Comparison of ENCODE assay signal across 2 cellular contexts in the genomic region with DNA sequence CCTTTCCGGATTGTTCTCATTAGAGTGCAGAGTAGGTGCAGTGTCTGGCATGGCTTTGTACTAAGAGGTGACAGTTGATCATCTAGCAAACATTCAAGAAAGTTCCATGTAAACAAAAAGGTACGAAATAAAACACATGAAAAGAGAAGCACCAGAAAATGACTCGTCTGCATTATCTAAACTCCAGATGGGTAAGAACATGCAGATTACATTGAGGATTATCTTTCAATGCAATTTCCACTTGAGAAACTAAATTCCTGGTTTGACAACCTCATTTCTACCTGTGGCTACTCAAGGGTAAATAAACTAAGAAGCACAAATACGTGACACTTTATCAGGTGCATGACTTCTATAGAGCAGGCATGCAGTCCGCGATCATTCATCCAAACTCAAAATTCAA.
TF ChIP-seq lines count a peak whose summit lies in the region.

No MANE protein-coding gene starts in this region.

TF ChIP-seq in H1, 55 proteins besides CTCF, POLR2A, EP300 and RAD21:
- TF ChIP-seq TAF7 (optimal IDR thresholded peaks at IDR 0.05; ENCODE audit: borderline replicate concordance, low read depth, low read length), result no peak
- TF ChIP-seq SRF (IDR thresholded peaks at IDR 0.05; ENCODE audit: low read depth, low read length), result no peak
- TF ChIP-seq NANOG (IDR thresholded peaks at IDR 0.05; ENCODE audit: insufficient read depth, low read depth, low read length, poor library complexity, severe bottlenecking), result no peak
- TF ChIP-seq HDAC6 (IDR thresholded peaks at IDR 0.05; ENCODE audit: low read depth, low read length), result no peak
- no peak for TF ChIP-seq SUZ12 (IDR thresholded peaks at IDR 0.05; ENCODE audit: low read length)
- no peak for TF ChIP-seq CBX5 (IDR thresholded peaks at IDR 0.05; ENCODE audit: low read depth, low read length)
- TF ChIP-seq JUN (IDR thresholded peaks at IDR 0.05; ENCODE audit: low read depth, low read length), result no peak
- no peak for TF ChIP-seq EGR1 (IDR thresholded peaks at IDR 0.05; ENCODE audit: borderline replicate concordance, low read depth, low read length)
- no peak for TF ChIP-seq GTF2F1 (IDR thresholded peaks at IDR 0.05; ENCODE audit: borderline replicate concordance, low read depth, low read length)
- TF ChIP-seq SP4 (IDR thresholded peaks at IDR 0.05; ENCODE audit: low read length), result no peak
- no peak for TF ChIP-seq RXRA (IDR thresholded peaks at IDR 0.05; ENCODE audit: insufficient read depth, low read depth, low read length)
- TF ChIP-seq SP1 (IDR thresholded peaks at IDR 0.05; ENCODE audit: low read depth, low read length), result no peak
- no peak for TF ChIP-seq ZNF274 (IDR thresholded peaks at IDR 0.05; ENCODE audit: borderline replicate concordance, extremely low read depth, low read length)
- no peak for TF ChIP-seq RNF2 (IDR thresholded peaks at IDR 0.05; ENCODE audit: borderline replicate concordance, low read depth, low read length, missing control alignments, poor library complexity, severe bottlenecking)
- TF ChIP-seq POLR2AphosphoS5 (IDR thresholded peaks at IDR 0.05; ENCODE audit: low read depth, low read length), result no peak
- no peak for TF ChIP-seq SIX5 (IDR thresholded peaks at IDR 0.05; ENCODE audit: low read depth, low read length)
- no peak for TF ChIP-seq JUND (IDR thresholded peaks at IDR 0.05; ENCODE audit: low read length)
- no peak for TF ChIP-seq HDAC2 (IDR thresholded peaks at IDR 0.05; ENCODE audit: borderline replicate concordance in 1 of 2, low read depth in 2 of 2, low read length in 2 of 2)
- no peak for TF ChIP-seq TBP (IDR thresholded peaks at IDR 0.05; ENCODE audit: low read depth, low read length)
- TF ChIP-seq YY1 (IDR thresholded peaks at IDR 0.05; ENCODE audit: low read depth, low read length), result no peak
TF ChIP-seq in H1: peak in this region for 0.

TF ChIP-seq in HepG2, 621 proteins besides CTCF, POLR2A, EP300 and RAD21:
- TF ChIP-seq NFKB2 (CRISPR knock-in tag; IDR thresholded peaks at IDR 0.05; ENCODE audit: borderline replicate concordance), result no peak
- TF ChIP-seq NR2F2 (IDR thresholded peaks at IDR 0.05; ENCODE audit: borderline replicate concordance, low read depth), result no peak
- no peak for TF ChIP-seq PRMT3 (CRISPR knock-in tag; IDR thresholded peaks at IDR 0.05; ENCODE audit: borderline replicate concordance, low read depth)
- no peak for TF ChIP-seq CEBPG (CRISPR knock-in tag; IDR thresholded peaks at IDR 0.05)
- no peak for TF ChIP-seq XBP1 (CRISPR knock-in tag; IDR thresholded peaks at IDR 0.05)
- TF ChIP-seq RBM22 (optimal IDR thresholded peaks at IDR 0.05; ENCODE audit: low read length), result no peak
- TF ChIP-seq ZNF451 (CRISPR knock-in tag; IDR thresholded peaks at IDR 0.05), result no peak
- no peak for TF ChIP-seq ZC3H4 (CRISPR knock-in tag; IDR thresholded peaks at IDR 0.05; ENCODE audit: borderline replicate concordance)
- TF ChIP-seq ZNF562 (CRISPR knock-in tag; IDR thresholded peaks at IDR 0.05; ENCODE audit: borderline replicate concordance), result no peak
- no peak for TF ChIP-seq KLF11 (CRISPR knock-in tag; IDR thresholded peaks at IDR 0.05)
- no peak for TF ChIP-seq ZNF577 (CRISPR knock-in tag; IDR thresholded peaks at IDR 0.05; ENCODE audit: borderline replicate concordance, low read depth)
- no peak for TF ChIP-seq TRIM22 (IDR thresholded peaks at IDR 0.05)
